In genomic region chr12:124562018-124562795, GRCh38 we compare ENCODE assay signal across 1 cellular context.
TF ChIP-seq lines count a peak whose summit lies in the region.

No MANE protein-coding gene starts in this region.

TF ChIP-seq in WTC11, 78 proteins besides CTCF, POLR2A, EP300 and RAD21 (continued from another document):
- TF ChIP-seq PRDM15 (CRISPR knock-in tag; IDR thresholded peaks at IDR 0.05) (no peak), ZBTB43 (CRISPR knock-in tag; IDR thresholded peaks at IDR 0.05) (no peak), ZNF138 (CRISPR knock-in tag; conservative IDR thresholded peaks at IDR 0.05) (no peak), MYBL2 (CRISPR knock-in tag; IDR thresholded peaks at IDR 0.05) (no peak), ZNF423 (CRISPR knock-in tag; IDR thresholded peaks at IDR 0.05) (no peak)
TF ChIP-seq in WTC11: peak in this region for 0.
